Comparison of ENCODE assay signal across 1 cellular context in the genomic region with DNA sequence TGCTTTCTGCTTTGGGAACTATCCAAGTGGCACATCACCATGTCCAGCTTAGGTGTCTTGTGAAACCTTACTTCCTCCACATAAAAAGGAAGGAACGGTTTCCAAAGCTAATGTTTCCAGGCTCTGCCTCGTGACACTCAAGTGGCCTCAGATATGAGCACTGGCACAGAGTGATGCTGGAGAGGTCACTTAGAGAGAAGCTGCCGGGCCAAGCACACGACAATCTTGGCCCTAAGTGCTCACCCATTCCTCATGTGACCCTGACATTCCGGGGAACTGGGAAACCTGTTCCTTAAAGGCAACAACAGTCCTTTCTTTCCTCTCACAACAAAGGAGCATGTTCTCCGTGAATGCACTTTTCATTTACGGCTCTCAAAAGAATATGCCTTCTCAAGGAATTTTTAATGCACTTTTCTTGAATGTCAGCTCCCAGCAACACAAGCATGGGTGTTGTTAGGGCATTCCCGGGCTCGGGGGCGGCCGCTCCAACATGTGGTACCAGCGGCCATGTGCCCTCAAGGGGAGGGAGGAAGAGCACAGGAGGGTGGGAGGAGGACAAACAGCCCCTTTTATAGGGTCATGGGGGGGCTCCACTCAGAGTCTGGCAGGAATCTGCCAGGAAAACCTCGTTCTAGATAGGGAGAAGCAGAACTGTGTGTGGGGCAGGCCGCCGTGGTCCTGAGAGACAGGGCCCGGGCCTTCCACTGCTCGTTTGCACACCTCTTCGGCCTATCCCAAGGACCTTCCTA.
TF ChIP-seq lines count a peak whose summit lies in the region.

No MANE protein-coding gene starts in this region.

TF ChIP-seq in WTC11, 78 proteins besides CTCF, POLR2A, EP300 and RAD21 (continued from another document):
- TF ChIP-seq, protein P1, sequence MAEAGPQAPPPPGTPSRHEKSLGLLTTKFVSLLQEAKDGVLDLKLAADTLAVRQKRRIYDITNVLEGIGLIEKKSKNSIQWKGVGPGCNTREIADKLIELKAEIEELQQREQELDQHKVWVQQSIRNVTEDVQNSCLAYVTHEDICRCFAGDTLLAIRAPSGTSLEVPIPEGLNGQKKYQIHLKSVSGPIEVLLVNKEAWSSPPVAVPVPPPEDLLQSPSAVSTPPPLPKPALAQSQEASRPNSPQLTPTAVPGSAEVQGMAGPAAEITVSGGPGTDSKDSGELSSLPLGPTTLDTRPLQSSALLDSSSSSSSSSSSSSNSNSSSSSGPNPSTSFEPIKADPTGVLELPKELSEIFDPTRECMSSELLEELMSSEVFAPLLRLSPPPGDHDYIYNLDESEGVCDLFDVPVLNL (CRISPR knock-in tag; IDR thresholded peaks at IDR 0.05; ENCODE audit: borderline replicate concordance, low read depth): no peak
- TF ChIP-seq, protein P2, sequence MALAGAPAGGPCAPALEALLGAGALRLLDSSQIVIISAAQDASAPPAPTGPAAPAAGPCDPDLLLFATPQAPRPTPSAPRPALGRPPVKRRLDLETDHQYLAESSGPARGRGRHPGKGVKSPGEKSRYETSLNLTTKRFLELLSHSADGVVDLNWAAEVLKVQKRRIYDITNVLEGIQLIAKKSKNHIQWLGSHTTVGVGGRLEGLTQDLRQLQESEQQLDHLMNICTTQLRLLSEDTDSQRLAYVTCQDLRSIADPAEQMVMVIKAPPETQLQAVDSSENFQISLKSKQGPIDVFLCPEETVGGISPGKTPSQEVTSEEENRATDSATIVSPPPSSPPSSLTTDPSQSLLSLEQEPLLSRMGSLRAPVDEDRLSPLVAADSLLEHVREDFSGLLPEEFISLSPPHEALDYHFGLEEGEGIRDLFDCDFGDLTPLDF (CRISPR knock-in tag; IDR thresholded peaks at IDR 0.05): no peak
- TF ChIP-seq, protein P3, sequence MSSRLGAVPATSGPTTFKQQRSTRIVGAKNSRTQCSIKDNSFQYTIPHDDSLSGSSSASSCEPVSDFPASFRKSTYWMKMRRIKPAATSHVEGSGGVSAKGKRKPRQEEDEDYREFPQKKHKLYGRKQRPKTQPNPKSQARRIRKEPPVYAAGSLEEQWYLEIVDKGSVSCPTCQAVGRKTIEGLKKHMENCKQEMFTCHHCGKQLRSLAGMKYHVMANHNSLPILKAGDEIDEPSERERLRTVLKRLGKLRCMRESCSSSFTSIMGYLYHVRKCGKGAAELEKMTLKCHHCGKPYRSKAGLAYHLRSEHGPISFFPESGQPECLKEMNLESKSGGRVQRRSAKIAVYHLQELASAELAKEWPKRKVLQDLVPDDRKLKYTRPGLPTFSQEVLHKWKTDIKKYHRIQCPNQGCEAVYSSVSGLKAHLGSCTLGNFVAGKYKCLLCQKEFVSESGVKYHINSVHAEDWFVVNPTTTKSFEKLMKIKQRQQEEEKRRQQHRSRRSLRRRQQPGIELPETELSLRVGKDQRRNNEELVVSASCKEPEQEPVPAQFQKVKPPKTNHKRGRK (CRISPR knock-in tag; IDR thresholded peaks at IDR 0.05; ENCODE audit: borderline replicate concordance): no peak
- TF ChIP-seq MYBL2 (CRISPR knock-in tag; IDR thresholded peaks at IDR 0.05) (no peak), CBFB (CRISPR knock-in tag; IDR thresholded peaks at IDR 0.05; ENCODE audit: low read depth) (no peak)
- TF ChIP-seq, protein P4, sequence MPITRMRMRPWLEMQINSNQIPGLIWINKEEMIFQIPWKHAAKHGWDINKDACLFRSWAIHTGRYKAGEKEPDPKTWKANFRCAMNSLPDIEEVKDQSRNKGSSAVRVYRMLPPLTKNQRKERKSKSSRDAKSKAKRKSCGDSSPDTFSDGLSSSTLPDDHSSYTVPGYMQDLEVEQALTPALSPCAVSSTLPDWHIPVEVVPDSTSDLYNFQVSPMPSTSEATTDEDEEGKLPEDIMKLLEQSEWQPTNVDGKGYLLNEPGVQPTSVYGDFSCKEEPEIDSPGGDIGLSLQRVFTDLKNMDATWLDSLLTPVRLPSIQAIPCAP (CRISPR knock-in tag; IDR thresholded peaks at IDR 0.05): no peak
- TF ChIP-seq, protein P5, sequence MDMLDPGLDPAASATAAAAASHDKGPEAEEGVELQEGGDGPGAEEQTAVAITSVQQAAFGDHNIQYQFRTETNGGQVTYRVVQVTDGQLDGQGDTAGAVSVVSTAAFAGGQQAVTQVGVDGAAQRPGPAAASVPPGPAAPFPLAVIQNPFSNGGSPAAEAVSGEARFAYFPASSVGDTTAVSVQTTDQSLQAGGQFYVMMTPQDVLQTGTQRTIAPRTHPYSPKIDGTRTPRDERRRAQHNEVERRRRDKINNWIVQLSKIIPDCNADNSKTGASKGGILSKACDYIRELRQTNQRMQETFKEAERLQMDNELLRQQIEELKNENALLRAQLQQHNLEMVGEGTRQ (CRISPR knock-in tag; IDR thresholded peaks at IDR 0.05): no peak
